In genomic region chr5:112706446-112707016, GRCh38 we compare ENCODE assay signal across 8 cellular contexts. TPM values are rescaled to one million over a fixed set of nuclear protein-coding genes. Genes with fewer than 3 reads are reported as not detected.
DNase-seq lines count a peak whose midpoint lies in the region; ATAC-seq and TF ChIP-seq lines count a peak whose summit lies in the region.

No MANE protein-coding gene starts in this region.

- peaks cover 10% of the 10 kb centered on the region for H3K4me1 ChIP-seq in mammary epithelial cell (ENCODE audit: insufficient read depth, low read length)

- ATAC-seq in natural killer cell (no peak), GM19455 (IDR thresholded peaks at IDR 0.05; ENCODE audit: unreplicated experiment) (no peak), esophagus mucosa (no peak)

- in situ Hi-C loops in mammary epithelial cell (cut with MboI; ENCODE audit: low sequenced_read_pairs in 2 of 2) = no loop called here

- WGBS in mammary epithelial cell (ENCODE audit: low coverage, missing lambda C conversion rate) = 81% methylated on average over 4 of the region's 4 CpGs

- no peak overlapping the region for H3K9ac ChIP-seq in mammary epithelial cell (ENCODE audit: insufficient read depth, low read length)

- H3K4me3 Mint-ChIP-seq in IgD-negative memory B cell = peak overlapping the region; percentile 81 to 97 (median 95)
- peak overlapping the region; percentile 93 for H3K4me3 Mint-ChIP-seq in natural killer cell
- no peak overlapping the region for H3K4me3 Mint-ChIP-seq in nephron progenitor cell

- CTCF ChIA-PET in mammary epithelial cell (lab: Charles Lee; ENCODE audit: low non-redundant PET) = no interaction called here

- H3K9me3 Mint-ChIP-seq in IgD-negative memory B cell = no peaks in the 10 kb centered on the region
- H3K9me3 Mint-ChIP-seq in natural killer cell = no peaks in the 10 kb centered on the region
- no peaks in the 10 kb centered on the region for H3K9me3 Mint-ChIP-seq in nephron progenitor cell

- peaks cover 42% of the 10 kb centered on the region for H3K79me2 ChIP-seq in mammary epithelial cell (ENCODE audit: insufficient read depth, low read length)

- no peaks in the 10 kb centered on the region for H3K27me3 ChIP-seq in mammary epithelial cell (ENCODE audit: insufficient read depth, low read length)

- H3K27ac Mint-ChIP-seq in IgD-negative memory B cell = peak overlapping the region; percentile 72 to 97 (median 94)
- H3K27ac Mint-ChIP-seq in natural killer cell = peak overlapping the region; percentile 90 to 95
- H3K27ac Mint-ChIP-seq in nephron progenitor cell = no peak overlapping the region

- peak overlapping the region; percentile 78 for H3K27ac ChIP-seq in 22Rv1
- H3K27ac ChIP-seq in mammary epithelial cell (ENCODE audit: insufficient read depth, low read depth, low read length) = no peak overlapping the region

- H3K36me3 Mint-ChIP-seq in IgD-negative memory B cell (no peaks in the 10 kb centered on the region), natural killer cell (no peaks in the 10 kb centered on the region), nephron progenitor cell (ENCODE audit: low read depth) (peaks cover 9% of the 10 kb centered on the region)

- intact Hi-C loops in mammary epithelial cell (cut with micrococcal nuclease) (loop anchor here (1.0 kb wide), 1 partner anchor 51 kb away; no protein-coding TSS in a partner anchor), natural killer cell (cut with micrococcal nuclease) (loop anchor here (1.0 to 5.0 kb wide), 3 partner anchors 31 to 546 kb away; partner anchors contain the start of genes APC and SRP19)

- H3K9me3 ChIP-seq in mammary epithelial cell (replicated peaks; ENCODE audit: insufficient read depth, low read length) = no peaks in the 10 kb centered on the region

- BruUV-seq in mammary epithelial cell (replicated peaks; lab: Mats Ljungman, UMichigan) = no TSS peak

- H3K4me1 Mint-ChIP-seq in IgD-negative memory B cell (peaks cover 28 to 32% (median 31%) of the 10 kb centered on the region in 3 donors), natural killer cell (peaks cover 38 to 50% of the 10 kb centered on the region in 2 donors), nephron progenitor cell (peaks cover 35% of the 10 kb centered on the region)

- no peaks in the 10 kb centered on the region for H4K20me1 ChIP-seq in mammary epithelial cell (ENCODE audit: insufficient read depth, low read length)

- H3K27me3 Mint-ChIP-seq in IgD-negative memory B cell = no peaks in the 10 kb centered on the region
- peaks cover 8 to 16% of the 10 kb centered on the region in 2 donors for H3K27me3 Mint-ChIP-seq in natural killer cell (ENCODE audit: low read depth in 2 of 2)
- peaks cover 3% of the 10 kb centered on the region for H3K27me3 Mint-ChIP-seq in nephron progenitor cell (ENCODE audit: low read depth, poor library complexity)

- H3K4me3 ChIP-seq in mammary epithelial cell (replicated peaks in 1 of 3; ENCODE audit: insufficient read depth in 1 of 3, low read depth in 2 of 3, low read length in 3 of 3) = no peak overlapping the region

- DNase-seq in mammary epithelial cell (no peak), natural killer cell (no peak), nephron progenitor cell (no peak), pons (ENCODE audit: low spot score) (no peak)

- H3K4me2 ChIP-seq in mammary epithelial cell (ENCODE audit: insufficient read depth, low read depth, low read length) = peak overlapping the region; percentile 76

- dilution Hi-C loops in mammary epithelial cell (cut with HindIII; ENCODE audit: low sequenced_read_pairs) = no loop called here

- no peak for TF ChIP-seq CTCF in 22Rv1 (IDR thresholded peaks at IDR 0.05)
- TF ChIP-seq CTCF in mammary epithelial cell (conservative IDR thresholded peaks at IDR 0.05 in 1 of 2, IDR thresholded peaks at IDR 0.05 in 1 of 2; ENCODE audit: extremely low read depth in 1 of 2, insufficient read depth in 1 of 2, low read depth in 1 of 2, low read length in 2 of 2) = no peak
- no peak for TF ChIP-seq CTCF in natural killer cell (IDR thresholded peaks at IDR 0.05)
- TF ChIP-seq CTCF in nephron progenitor cell (IDR thresholded peaks at IDR 0.05) = no peak

- peak overlapping the region; percentile 99 for H2AFZ ChIP-seq in mammary epithelial cell (ENCODE audit: low read depth, low read length)

- H3K36me3 ChIP-seq in mammary epithelial cell (ENCODE audit: insufficient read depth, low read length) = no peaks in the 10 kb centered on the region

RNA-seq across cellular contexts. Expression of gene APC, which starts 31.2 kb away (rescaled TPM):
- polyA plus RNA-seq in IgD-negative memory B cell (19.4 TPM), mammary epithelial cell (13.0 TPM)
- total RNA-seq in mammary epithelial cell (10 to 100 TPM; 29.6 to 63.3 TPM), natural killer cell (10 to 100 TPM; 40.1 to 52.3 (median 49.0) TPM), esophagus mucosa (27.3 TPM)
- 56.1 TPM for polyA minus RNA-seq in mammary epithelial cell
